In genomic region chr12:80031229-80031628, GRCh38 we compare ENCODE assay signal across 19 cellular contexts.
"Had no signal": no experiment of that assay in that cellular context is flagged by ENCODE, and none has a peak within 500 bp of the region (broad histone marks: within the 10 kb centered on the region; RNA-seq: fewer than 3 reads in every experiment).

No MANE protein-coding gene starts in this region.

- H3K4me1 ChIP-seq: upper lobe of right lung had no signal

- H3K27me3 Mint-ChIP-seq: activated naive CD8-positive, alpha-beta T cell treated with anti-CD3 and anti-CD28 coated beads, Interleukin-2, amount 50 U/mL, for 24 hours had no signal

- H3K27me3 ChIP-seq: dorsolateral prefrontal cortex, hepatocyte, neutrophil, upper lobe of right lung had no signal

- H2AFZ ChIP-seq: hepatocyte had no signal

- H3K79me2 ChIP-seq: hepatocyte had no signal

- H3K27ac ChIP-seq: dorsolateral prefrontal cortex, hepatocyte, neutrophil, skin epidermis, upper lobe of right lung had no signal

- H3K36me3 ChIP-seq: neutrophil, upper lobe of right lung had no signal

- H3K4me1 Mint-ChIP-seq: activated naive CD8-positive, alpha-beta T cell treated with anti-CD3 and anti-CD28 coated beads, Interleukin-2, amount 50 U/mL, for 24 hours; activated T-helper 17 cell treated with anti-CD3 and anti-CD28 coated beads, Interleukin-2, amount 50 U/mL, for 72 hours; naive thymus-derived CD4-positive, alpha-beta T cell had no signal

- H3K4me2 ChIP-seq: hepatocyte had no signal

- H3K4me3 Mint-ChIP-seq: activated naive CD8-positive, alpha-beta T cell treated with anti-CD3 and anti-CD28 coated beads, Interleukin-2, amount 50 U/mL, for 24 hours; activated T-helper 17 cell treated with anti-CD3 and anti-CD28 coated beads, Interleukin-2, amount 50 U/mL, for 72 hours; endodermal cell; naive thymus-derived CD4-positive, alpha-beta T cell; T-helper 2 cell treated with Interferon-gamma antibody and Interleukin-4, amounts not matched to agents 5 μg/mL and 100 μg/mL, for 36 hours had no signal

- H3K4me3 ChIP-seq: dorsolateral prefrontal cortex, hepatocyte, skin epidermis, upper lobe of right lung had no signal

- H3K9me3 Mint-ChIP-seq: activated naive CD8-positive, alpha-beta T cell treated with anti-CD3 and anti-CD28 coated beads, Interleukin-2, amount 50 U/mL, for 24 hours; T-helper 2 cell treated with Interferon-gamma antibody and Interleukin-4, amounts not matched to agents 5 μg/mL and 100 μg/mL, for 36 hours had no signal

- H3K9me3 ChIP-seq: neutrophil, upper lobe of right lung had no signal

- ATAC-seq: activated naive CD8-positive, alpha-beta T cell treated with anti-CD3 and anti-CD28 coated beads, Interleukin-2, amount 50 U/mL, for 24 hours; activated T-helper 17 cell treated with anti-CD3 and anti-CD28 coated beads, Interleukin-2, amount 50 U/mL, for 72 hours; left lobe of liver; naive thymus-derived CD4-positive, alpha-beta T cell; upper lobe of right lung had no signal

- H3K36me3 Mint-ChIP-seq: naive thymus-derived CD4-positive, alpha-beta T cell had no signal

- H3K27ac Mint-ChIP-seq: activated naive CD8-positive, alpha-beta T cell treated with anti-CD3 and anti-CD28 coated beads, Interleukin-2, amount 50 U/mL, for 24 hours; activated T-helper 17 cell treated with anti-CD3 and anti-CD28 coated beads, Interleukin-2, amount 50 U/mL, for 72 hours; endodermal cell; naive thymus-derived CD4-positive, alpha-beta T cell; T-helper 2 cell treated with Interferon-gamma antibody and Interleukin-4, amounts not matched to agents 5 μg/mL and 100 μg/mL, for 36 hours had no signal

- DNase-seq: activated CD4-positive, alpha-beta T cell treated with anti-CD3 and anti-CD28 coated beads, Interleukin-2, amount 50 U/mL, for 1 hour; activated CD8-positive, alpha-beta memory T cell treated with anti-CD3 and anti-CD28 coated beads for 24 hours; activated naive CD4-positive, alpha-beta T cell treated with Interleukin-2 at 50 U/mL for 16 hours; activated naive CD8-positive, alpha-beta T cell treated with anti-CD3 and anti-CD28 coated beads, Interleukin-2, amount 50 U/mL, for 24 hours; aorta; dorsolateral prefrontal cortex; endodermal cell; islet precursor cell; naive thymus-derived CD4-positive, alpha-beta T cell; stimulated activated CD4-positive, alpha-beta T cell treated with anti-CD3 and anti-CD28 coated beads, Interleukin-4, amount 100 ng/mL, for 24 hours; stimulated activated naive CD4-positive, alpha-beta T cell treated with Interleukin-2 at 50 U/mL for 16 hours; SW 1271; upper lobe of right lung had no signal
